ENCODE assay signal across 37 cellular contexts in genomic region chr16:73023752-73024570, GRCh38. TPM values are rescaled to one million over a fixed set of nuclear protein-coding genes. Genes with fewer than 3 reads are reported as not detected.
DNase-seq lines count a peak whose midpoint lies in the region; ATAC-seq, FAIRE-seq and TF ChIP-seq lines count a peak whose summit lies in the region.
"Had no signal": no experiment of that assay in that cellular context is flagged by ENCODE, and none has a peak within 500 bp of the region (broad histone marks: within the 10 kb centered on the region; RNA-seq: fewer than 3 reads in every experiment).

No MANE protein-coding gene starts in this region.

- no peaks in the 10 kb centered on the region for H3K9me3 ChIP-seq in upper lobe of right lung
- H3K9me3 ChIP-seq: Peyer's patch, SJCRH30, vagina had no signal

- FAIRE-seq in bronchial epithelial cell (lab: Jason Lieb, UNC), result peak; percentile 86
- FAIRE-seq: D721Med, HTR-8/SVneo had no signal

- H3K27me3 Mint-ChIP-seq in osteocyte (ENCODE audit: unreplicated experiment), result no peaks in the 10 kb centered on the region
- H3K27me3 Mint-ChIP-seq: activated CD4-positive, alpha-beta T cell treated with anti-CD3 and anti-CD28 coated beads, Interleukin-2, amount 10 ng/mL, durations not matched to agents 24 days and 14 days; CD4-positive, alpha-beta T cell; naive B cell; stimulated activated memory B cell treated with anti-CD40 and anti-IgM and Interleukin-4, amounts not matched to agents 10 μg/mL and 1 μg/mL and 100 μg/mL, for 72 hours had no signal

- peaks cover 2% of the 10 kb centered on the region for H3K36me3 Mint-ChIP-seq in osteocyte (ENCODE audit: unreplicated experiment)
- H3K36me3 Mint-ChIP-seq: activated naive CD8-positive, alpha-beta T cell treated with anti-CD3 and anti-CD28 coated beads for 36 hours; naive B cell; stimulated activated memory B cell treated with anti-CD40 and anti-IgM and Interleukin-4, amounts not matched to agents 10 μg/mL and 1 μg/mL and 100 μg/mL, for 72 hours had no signal

- H3K9me3 Mint-ChIP-seq in osteocyte (ENCODE audit: unreplicated experiment), result no peaks in the 10 kb centered on the region
- H3K9me3 Mint-ChIP-seq: activated CD4-positive, alpha-beta T cell treated with anti-CD3 and anti-CD28 coated beads, Interleukin-2, amount 10 ng/mL, durations not matched to agents 24 days and 14 days; activated naive CD8-positive, alpha-beta T cell treated with anti-CD3 and anti-CD28 coated beads for 36 hours; CD4-positive, alpha-beta T cell; HFFc6; naive B cell; stimulated activated memory B cell treated with anti-CD40 and anti-IgM and Interleukin-4, amounts not matched to agents 10 μg/mL and 1 μg/mL and 100 μg/mL, for 72 hours had no signal

- no peak overlapping the region for H3K27ac ChIP-seq in upper lobe of right lung
- H3K27ac ChIP-seq: SJCRH30, WERI-Rb-1 had no signal

- DNase-seq in activated effector memory CD4-positive, alpha-beta T cell treated with anti-CD3 and anti-CD28 coated beads, Interleukin-2, amount 50 U/mL, for 16 hours, result peak; percentile 21
- DNase-seq in activated effector memory CD4-positive, alpha-beta T cell treated with Interleukin-2 at 50 U/mL for 16 hours, result no peak
- DNase-seq in bronchial epithelial cell (ENCODE audit: low read depth) (no peak), osteocyte (ENCODE audit: extremely low spot score, unreplicated experiment) (no peak), upper lobe of right lung (peak; percentile 28), iPS-NIHi7 (ENCODE audit: extremely low spot score) (no peak)
- DNase-seq: activated CD4-positive, alpha-beta T cell treated with anti-CD3 and anti-CD28 coated beads, Interleukin-2, amount 10 ng/mL, durations not matched to agents 24 days and 14 days; activated gamma-delta T cell; activated naive CD8-positive, alpha-beta T cell treated with anti-CD3 and anti-CD28 coated beads for 36 hours; aorta; CD4-positive, alpha-beta T cell; cortex of kidney; foreskin fibroblast; GOT3; HFFc6; islet precursor cell; KG1; left ventricle myocardium superior; midbrain; naive B cell; NCI-H1105; NCI-H1930; NCI-H526 treated with DMSO at 0.1 percent for 48 hours; nucleus accumbens; SJCRH30; stimulated activated CD4-positive, alpha-beta T cell treated with anti-CD3 and anti-CD28 coated beads, Interleukin-15, amount 100 ng/mL, for 24 hours; substantia nigra; SW 1271; T-helper 9 cell; WERI-Rb-1 had no signal

- TF ChIP-seq CTCF in bronchial epithelial cell (IDR thresholded peaks at IDR 0.05; ENCODE audit: insufficient read depth, low read length, severe bottlenecking) (no peak), osteocyte (IDR thresholded peaks at IDR 0.05) (no peak), upper lobe of right lung (IDR thresholded peaks at IDR 0.05) (no peak)

- peaks cover 28% of the 10 kb centered on the region for H3K4me1 ChIP-seq in upper lobe of right lung

- intact Hi-C loops in upper lobe of right lung (cut with DNase I), result no loop called here

- H3K27ac Mint-ChIP-seq in osteocyte (ENCODE audit: unreplicated experiment), result peak overlapping the region; percentile 73
- H3K27ac Mint-ChIP-seq: activated CD4-positive, alpha-beta T cell treated with anti-CD3 and anti-CD28 coated beads, Interleukin-2, amount 10 ng/mL, durations not matched to agents 24 days and 14 days; activated naive CD8-positive, alpha-beta T cell treated with anti-CD3 and anti-CD28 coated beads for 36 hours; CD4-positive, alpha-beta T cell; HFFc6; stimulated activated memory B cell treated with anti-CD40 and anti-IgM and Interleukin-4, amounts not matched to agents 10 μg/mL and 1 μg/mL and 100 μg/mL, for 72 hours had no signal

- H3K27me3 ChIP-seq in bronchial epithelial cell (ENCODE audit: control insufficient read depth, insufficient read depth, low read length), result no peaks in the 10 kb centered on the region
- no peaks in the 10 kb centered on the region for H3K27me3 ChIP-seq in upper lobe of right lung
- H3K27me3 ChIP-seq: Peyer's patch, SJCRH30, vagina had no signal

- H3K4me3 Mint-ChIP-seq in osteocyte (ENCODE audit: unreplicated experiment), result no peak overlapping the region
- H3K4me3 Mint-ChIP-seq: activated CD4-positive, alpha-beta T cell treated with anti-CD3 and anti-CD28 coated beads, Interleukin-2, amount 10 ng/mL, durations not matched to agents 24 days and 14 days; activated naive CD8-positive, alpha-beta T cell treated with anti-CD3 and anti-CD28 coated beads for 36 hours; CD4-positive, alpha-beta T cell; HFFc6; stimulated activated memory B cell treated with anti-CD40 and anti-IgM and Interleukin-4, amounts not matched to agents 10 μg/mL and 1 μg/mL and 100 μg/mL, for 72 hours had no signal

- no peak for ATAC-seq in upper lobe of right lung
- ATAC-seq in HG03108 (IDR thresholded peaks at IDR 0.05; ENCODE audit: unreplicated experiment), result no peak
- ATAC-seq in HG03378 (IDR thresholded peaks at IDR 0.05; ENCODE audit: unreplicated experiment), result no peak
- ATAC-seq: left ventricle myocardium superior; stimulated activated memory B cell treated with anti-CD40 and anti-IgM and Interleukin-4, amounts not matched to agents 10 μg/mL and 1 μg/mL and 100 μg/mL, for 72 hours had no signal

- peaks cover 90% of the 10 kb centered on the region for H3K4me1 Mint-ChIP-seq in osteocyte (ENCODE audit: unreplicated experiment)
- H3K4me1 Mint-ChIP-seq: activated CD4-positive, alpha-beta T cell treated with anti-CD3 and anti-CD28 coated beads, Interleukin-2, amount 10 ng/mL, durations not matched to agents 24 days and 14 days; activated naive CD8-positive, alpha-beta T cell treated with anti-CD3 and anti-CD28 coated beads for 36 hours had no signal

- no peak overlapping the region for H3K4me3 ChIP-seq in bronchial epithelial cell (ENCODE audit: low read depth, low read length)
- H3K4me3 ChIP-seq in upper lobe of right lung, result no peak overlapping the region
- H3K4me3 ChIP-seq: Peyer's patch, SJCRH30, vagina had no signal

- H3K36me3 ChIP-seq in bronchial epithelial cell (ENCODE audit: control insufficient read depth, insufficient read depth, low read length) (no peaks in the 10 kb centered on the region), upper lobe of right lung (no peaks in the 10 kb centered on the region)
- H3K36me3 ChIP-seq: Peyer's patch, SJCRH30, vagina, WERI-Rb-1 had no signal

RNA-seq across cellular contexts. Expression of gene ZFHX3, which starts 24.0 kb away (rescaled TPM):
- 3.1 and 3.9 TPM in 2 replicates for total RNA-seq in bronchial epithelial cell
- 89.1 and 97.0 TPM in 2 replicates for total RNA-seq in osteocyte
- 29.0 TPM for total RNA-seq in upper lobe of right lung

Comparison
In these comparisons a context has a peak if more than half of its experiments do, and no peak if none do; other contexts are left out.
1. DNase-seq: peak in activated effector memory CD4-positive, alpha-beta T cell treated with anti-CD3 and anti-CD28 coated beads, Interleukin-2, amount 50 U/mL, for 16 hours (single experiment) and upper lobe of right lung (single experiment); none in activated effector memory CD4-positive, alpha-beta T cell treated with Interleukin-2 at 50 U/mL for 16 hours (single experiment), bronchial epithelial cell (single experiment), osteocyte (single experiment) and iPS-NIHi7 (single experiment).